In the genomic region with DNA sequence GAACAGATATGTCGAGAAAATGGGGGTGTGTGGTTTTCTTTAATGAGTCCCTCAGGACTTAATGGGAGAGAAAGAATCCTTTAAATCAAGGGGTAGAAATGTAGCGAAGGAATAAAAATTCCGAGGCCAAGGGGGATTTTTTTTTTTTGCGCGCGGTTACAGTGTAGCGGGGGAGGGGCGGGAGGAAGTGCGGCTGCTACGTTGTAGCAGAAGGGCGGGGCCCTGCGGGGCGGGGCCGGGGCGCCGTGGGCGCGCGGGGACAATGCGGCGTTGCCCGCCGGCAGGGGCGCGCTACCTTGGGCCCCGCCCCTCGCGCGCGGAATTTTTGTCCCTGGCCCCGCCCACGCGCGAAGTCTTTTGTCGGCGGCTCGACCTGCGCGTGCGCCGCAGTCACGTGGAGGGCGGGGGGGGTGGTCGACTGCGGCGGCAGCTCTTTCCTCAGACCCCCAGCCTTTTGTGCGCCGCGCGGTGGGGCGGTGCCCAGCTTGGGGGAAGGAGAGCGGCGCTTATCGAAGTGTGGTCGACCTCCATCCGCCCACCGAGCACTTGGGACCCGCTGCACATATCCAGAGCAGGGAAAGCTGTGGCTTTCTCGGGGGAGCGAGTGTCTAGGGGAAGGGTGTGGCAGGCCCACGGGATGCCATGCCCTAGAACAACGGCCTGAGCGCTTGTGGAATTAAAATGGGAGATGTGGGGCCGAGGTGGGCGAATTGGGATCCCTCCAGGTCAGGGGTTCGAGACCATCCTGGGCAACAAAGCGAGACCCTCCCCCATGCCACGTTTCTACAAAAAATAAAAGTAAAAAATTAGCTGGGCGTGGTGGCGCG, we compare ENCODE assay signal across 2 cellular contexts.
TF ChIP-seq lines count a peak whose summit lies in the region.

No MANE protein-coding gene starts in this region.

TF ChIP-seq in HEK293, 187 proteins besides CTCF, POLR2A, EP300 and RAD21 (continued from another document and continues in another):
- TF ChIP-seq SCRT2 (tag by site-specific recombination; IDR thresholded peaks at IDR 0.05) (no peak), ZNF48 (tag by site-specific recombination; IDR thresholded peaks at IDR 0.05) (no peak), ZNF214 (tag by site-specific recombination; IDR thresholded peaks at IDR 0.05; ENCODE audit: borderline replicate concordance) (no peak), ZNF677 (tag by site-specific recombination; IDR thresholded peaks at IDR 0.05) (no peak), ZNF558 (tag by site-specific recombination; IDR thresholded peaks at IDR 0.05) (no peak), REPIN1 (tag by site-specific recombination; IDR thresholded peaks at IDR 0.05; ENCODE audit: low read depth) (peak; percentile 34; the same call in 1 of the 2 replicates), ZBTB1 (tag by site-specific recombination; IDR thresholded peaks at IDR 0.05) (no peak), ZNF366 (tag by site-specific recombination; conservative IDR thresholded peaks at IDR 0.05) (no peak), ZBTB8A (tag by site-specific recombination; IDR thresholded peaks at IDR 0.05) (peak; percentile 91; the same call in 1 of the 2 replicates), ZNF76 (tag by site-specific recombination; IDR thresholded peaks at IDR 0.05; ENCODE audit: borderline replicate concordance, low read depth) (no peak; the same call in 1 of the 2 replicates), EGR2 (tag by site-specific recombination; IDR thresholded peaks at IDR 0.05; ENCODE audit: low read depth) (0 out of 2 replicates have a peak, but pooled peaks have one; percentile 45), ZNF621 (tag by site-specific recombination; IDR thresholded peaks at IDR 0.05) (no peak), ZNF426 (tag by site-specific recombination; IDR thresholded peaks at IDR 0.05) (no peak), YY2 (tag by site-specific recombination; IDR thresholded peaks at IDR 0.05) (no peak), ZNF624 (tag by site-specific recombination; IDR thresholded peaks at IDR 0.05) (no peak), IKZF3 (tag by site-specific recombination; IDR thresholded peaks at IDR 0.05) (no peak)
- TF ChIP-seq, protein P1, sequence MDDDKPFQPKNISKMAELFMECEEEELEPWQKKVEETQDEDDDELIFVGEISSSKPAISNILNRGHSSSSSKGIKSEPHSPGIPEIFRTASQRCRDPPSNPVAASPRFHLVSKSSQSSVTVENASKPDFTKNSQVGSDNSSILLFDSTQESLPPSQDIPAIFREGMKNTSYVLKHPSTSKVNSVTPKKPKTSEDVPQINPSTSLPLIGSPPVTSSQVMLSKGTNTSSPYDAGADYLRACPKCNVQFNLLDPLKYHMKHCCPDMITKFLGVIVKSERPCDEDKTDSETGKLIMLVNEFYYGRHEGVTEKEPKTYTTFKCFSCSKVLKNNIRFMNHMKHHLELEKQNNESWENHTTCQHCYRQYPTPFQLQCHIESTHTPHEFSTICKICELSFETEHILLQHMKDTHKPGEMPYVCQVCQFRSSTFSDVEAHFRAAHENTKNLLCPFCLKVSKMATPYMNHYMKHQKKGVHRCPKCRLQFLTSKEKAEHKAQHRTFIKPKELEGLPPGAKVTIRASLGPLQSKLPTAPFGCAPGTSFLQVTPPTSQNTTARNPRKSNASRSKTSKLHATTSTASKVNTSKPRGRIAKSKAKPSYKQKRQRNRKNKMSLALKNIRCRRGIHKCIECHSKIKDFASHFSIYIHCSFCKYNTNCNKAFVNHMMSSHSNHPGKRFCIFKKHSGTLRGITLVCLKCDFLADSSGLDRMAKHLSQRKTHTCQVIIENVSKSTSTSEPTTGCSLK (tag by site-specific recombination; IDR thresholded peaks at IDR 0.05) = no peak
- TF ChIP-seq, protein P2, sequence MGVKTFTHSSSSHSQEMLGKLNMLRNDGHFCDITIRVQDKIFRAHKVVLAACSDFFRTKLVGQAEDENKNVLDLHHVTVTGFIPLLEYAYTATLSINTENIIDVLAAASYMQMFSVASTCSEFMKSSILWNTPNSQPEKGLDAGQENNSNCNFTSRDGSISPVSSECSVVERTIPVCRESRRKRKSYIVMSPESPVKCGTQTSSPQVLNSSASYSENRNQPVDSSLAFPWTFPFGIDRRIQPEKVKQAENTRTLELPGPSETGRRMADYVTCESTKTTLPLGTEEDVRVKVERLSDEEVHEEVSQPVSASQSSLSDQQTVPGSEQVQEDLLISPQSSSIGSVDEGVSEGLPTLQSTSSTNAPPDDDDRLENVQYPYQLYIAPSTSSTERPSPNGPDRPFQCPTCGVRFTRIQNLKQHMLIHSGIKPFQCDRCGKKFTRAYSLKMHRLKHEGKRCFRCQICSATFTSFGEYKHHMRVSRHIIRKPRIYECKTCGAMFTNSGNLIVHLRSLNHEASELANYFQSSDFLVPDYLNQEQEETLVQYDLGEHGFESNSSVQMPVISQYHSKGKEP (tag by site-specific recombination; IDR thresholded peaks at IDR 0.05) = no peak
- TF ChIP-seq, protein P3, sequence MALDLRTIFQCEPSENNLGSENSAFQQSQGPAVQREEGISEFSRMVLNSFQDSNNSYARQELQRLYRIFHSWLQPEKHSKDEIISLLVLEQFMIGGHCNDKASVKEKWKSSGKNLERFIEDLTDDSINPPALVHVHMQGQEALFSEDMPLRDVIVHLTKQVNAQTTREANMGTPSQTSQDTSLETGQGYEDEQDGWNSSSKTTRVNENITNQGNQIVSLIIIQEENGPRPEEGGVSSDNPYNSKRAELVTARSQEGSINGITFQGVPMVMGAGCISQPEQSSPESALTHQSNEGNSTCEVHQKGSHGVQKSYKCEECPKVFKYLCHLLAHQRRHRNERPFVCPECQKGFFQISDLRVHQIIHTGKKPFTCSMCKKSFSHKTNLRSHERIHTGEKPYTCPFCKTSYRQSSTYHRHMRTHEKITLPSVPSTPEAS (tag by site-specific recombination; IDR thresholded peaks at IDR 0.05) = 0 out of 2 replicates have a peak, but pooled peaks have one; percentile 3
- TF ChIP-seq, protein P4, sequence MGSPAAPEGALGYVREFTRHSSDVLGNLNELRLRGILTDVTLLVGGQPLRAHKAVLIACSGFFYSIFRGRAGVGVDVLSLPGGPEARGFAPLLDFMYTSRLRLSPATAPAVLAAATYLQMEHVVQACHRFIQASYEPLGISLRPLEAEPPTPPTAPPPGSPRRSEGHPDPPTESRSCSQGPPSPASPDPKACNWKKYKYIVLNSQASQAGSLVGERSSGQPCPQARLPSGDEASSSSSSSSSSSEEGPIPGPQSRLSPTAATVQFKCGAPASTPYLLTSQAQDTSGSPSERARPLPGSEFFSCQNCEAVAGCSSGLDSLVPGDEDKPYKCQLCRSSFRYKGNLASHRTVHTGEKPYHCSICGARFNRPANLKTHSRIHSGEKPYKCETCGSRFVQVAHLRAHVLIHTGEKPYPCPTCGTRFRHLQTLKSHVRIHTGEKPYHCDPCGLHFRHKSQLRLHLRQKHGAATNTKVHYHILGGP (tag by site-specific recombination; IDR thresholded peaks at IDR 0.05) = no peak

TF ChIP-seq in K562, 482 proteins besides CTCF, POLR2A, EP300 and RAD21 (continued from another document and continues in another):
- TF ChIP-seq, protein P5, sequence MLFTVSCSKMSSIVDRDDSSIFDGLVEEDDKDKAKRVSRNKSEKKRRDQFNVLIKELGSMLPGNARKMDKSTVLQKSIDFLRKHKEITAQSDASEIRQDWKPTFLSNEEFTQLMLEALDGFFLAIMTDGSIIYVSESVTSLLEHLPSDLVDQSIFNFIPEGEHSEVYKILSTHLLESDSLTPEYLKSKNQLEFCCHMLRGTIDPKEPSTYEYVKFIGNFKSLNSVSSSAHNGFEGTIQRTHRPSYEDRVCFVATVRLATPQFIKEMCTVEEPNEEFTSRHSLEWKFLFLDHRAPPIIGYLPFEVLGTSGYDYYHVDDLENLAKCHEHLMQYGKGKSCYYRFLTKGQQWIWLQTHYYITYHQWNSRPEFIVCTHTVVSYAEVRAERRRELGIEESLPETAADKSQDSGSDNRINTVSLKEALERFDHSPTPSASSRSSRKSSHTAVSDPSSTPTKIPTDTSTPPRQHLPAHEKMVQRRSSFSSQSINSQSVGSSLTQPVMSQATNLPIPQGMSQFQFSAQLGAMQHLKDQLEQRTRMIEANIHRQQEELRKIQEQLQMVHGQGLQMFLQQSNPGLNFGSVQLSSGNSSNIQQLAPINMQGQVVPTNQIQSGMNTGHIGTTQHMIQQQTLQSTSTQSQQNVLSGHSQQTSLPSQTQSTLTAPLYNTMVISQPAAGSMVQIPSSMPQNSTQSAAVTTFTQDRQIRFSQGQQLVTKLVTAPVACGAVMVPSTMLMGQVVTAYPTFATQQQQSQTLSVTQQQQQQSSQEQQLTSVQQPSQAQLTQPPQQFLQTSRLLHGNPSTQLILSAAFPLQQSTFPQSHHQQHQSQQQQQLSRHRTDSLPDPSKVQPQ (CRISPR knock-in tag; IDR thresholded peaks at IDR 0.05; ENCODE audit: borderline replicate concordance) = no peak
- TF ChIP-seq ZNF57 (CRISPR knock-in tag; IDR thresholded peaks at IDR 0.05) (no peak), BACH1 (tag; IDR thresholded peaks at IDR 0.05) (0 out of 2 replicates have a peak, but pooled peaks have one; percentile 21), ETV5 (CRISPR knock-in tag; IDR thresholded peaks at IDR 0.05; ENCODE audit: low read depth) (no peak), TEAD1 (CRISPR knock-in tag; IDR thresholded peaks at IDR 0.05) (peak; percentile 31 to 97; a peak in 2 of 4 replicates), CBX1 (IDR thresholded peaks at IDR 0.05; ENCODE audit: low read depth) (no peak), ZNF785 (CRISPR knock-in tag; IDR thresholded peaks at IDR 0.05) (no peak), HCFC1 (IDR thresholded peaks at IDR 0.05; ENCODE audit: low read depth, low read length) (peak; percentile 53), HSF4 (CRISPR knock-in tag; IDR thresholded peaks at IDR 0.05; ENCODE audit: borderline replicate concordance) (peak; percentile 67; the same call in 1 of the 2 replicates), PHB (CRISPR knock-in tag; IDR thresholded peaks at IDR 0.05) (peak; percentile 85; the same call in 1 of the 2 replicates), ETV1 (tag; conservative IDR thresholded peaks at IDR 0.05; ENCODE audit: low read depth) (peak; percentile 66; the same call in 1 of the 2 replicates), PHTF2 (CRISPR knock-in tag; IDR thresholded peaks at IDR 0.05) (no peak), FUS (optimal IDR thresholded peaks at IDR 0.05; ENCODE audit: low read depth, low read length) (peak; percentile 94), ZNF696 (CRISPR knock-in tag; conservative IDR thresholded peaks at IDR 0.05) (0 out of 2 replicates have a peak, but pooled peaks have one; percentile 71), ARID2 (IDR thresholded peaks at IDR 0.05) (no peak), ZNF354B (CRISPR knock-in tag; IDR thresholded peaks at IDR 0.05) (no peak), ZKSCAN3 (CRISPR knock-in tag; IDR thresholded peaks at IDR 0.05) (no peak), KAT2B (IDR thresholded peaks at IDR 0.05; ENCODE audit: low read depth, low read length) (no peak), ARHGAP35 (IDR thresholded peaks at IDR 0.05; ENCODE audit: partially characterized antibody) (no peak), POLR2AphosphoS5 (IDR thresholded peaks at IDR 0.05; ENCODE audit: control insufficient read depth, insufficient read depth, low read depth, low read length) (peak; percentile 91), FOS (IDR thresholded peaks at IDR 0.05; ENCODE audit: extremely low read depth, insufficient read length) (no peak), SMARCA5 (IDR thresholded peaks at IDR 0.05) (no peak), DNMT1 (IDR thresholded peaks at IDR 0.05) (no peak), ZNF224 (CRISPR knock-in tag; IDR thresholded peaks at IDR 0.05) (no peak; the same call in 1 of the 2 replicates)
- TF ChIP-seq, protein P6, sequence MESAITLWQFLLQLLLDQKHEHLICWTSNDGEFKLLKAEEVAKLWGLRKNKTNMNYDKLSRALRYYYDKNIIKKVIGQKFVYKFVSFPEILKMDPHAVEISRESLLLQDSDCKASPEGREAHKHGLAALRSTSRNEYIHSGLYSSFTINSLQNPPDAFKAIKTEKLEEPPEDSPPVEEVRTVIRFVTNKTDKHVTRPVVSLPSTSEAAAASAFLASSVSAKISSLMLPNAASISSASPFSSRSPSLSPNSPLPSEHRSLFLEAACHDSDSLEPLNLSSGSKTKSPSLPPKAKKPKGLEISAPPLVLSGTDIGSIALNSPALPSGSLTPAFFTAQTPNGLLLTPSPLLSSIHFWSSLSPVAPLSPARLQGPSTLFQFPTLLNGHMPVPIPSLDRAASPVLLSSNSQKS (CRISPR knock-in tag; IDR thresholded peaks at IDR 0.05) = 0 out of 2 replicates have a peak, but pooled peaks have one; percentile 27
- TF ChIP-seq, protein P7, sequence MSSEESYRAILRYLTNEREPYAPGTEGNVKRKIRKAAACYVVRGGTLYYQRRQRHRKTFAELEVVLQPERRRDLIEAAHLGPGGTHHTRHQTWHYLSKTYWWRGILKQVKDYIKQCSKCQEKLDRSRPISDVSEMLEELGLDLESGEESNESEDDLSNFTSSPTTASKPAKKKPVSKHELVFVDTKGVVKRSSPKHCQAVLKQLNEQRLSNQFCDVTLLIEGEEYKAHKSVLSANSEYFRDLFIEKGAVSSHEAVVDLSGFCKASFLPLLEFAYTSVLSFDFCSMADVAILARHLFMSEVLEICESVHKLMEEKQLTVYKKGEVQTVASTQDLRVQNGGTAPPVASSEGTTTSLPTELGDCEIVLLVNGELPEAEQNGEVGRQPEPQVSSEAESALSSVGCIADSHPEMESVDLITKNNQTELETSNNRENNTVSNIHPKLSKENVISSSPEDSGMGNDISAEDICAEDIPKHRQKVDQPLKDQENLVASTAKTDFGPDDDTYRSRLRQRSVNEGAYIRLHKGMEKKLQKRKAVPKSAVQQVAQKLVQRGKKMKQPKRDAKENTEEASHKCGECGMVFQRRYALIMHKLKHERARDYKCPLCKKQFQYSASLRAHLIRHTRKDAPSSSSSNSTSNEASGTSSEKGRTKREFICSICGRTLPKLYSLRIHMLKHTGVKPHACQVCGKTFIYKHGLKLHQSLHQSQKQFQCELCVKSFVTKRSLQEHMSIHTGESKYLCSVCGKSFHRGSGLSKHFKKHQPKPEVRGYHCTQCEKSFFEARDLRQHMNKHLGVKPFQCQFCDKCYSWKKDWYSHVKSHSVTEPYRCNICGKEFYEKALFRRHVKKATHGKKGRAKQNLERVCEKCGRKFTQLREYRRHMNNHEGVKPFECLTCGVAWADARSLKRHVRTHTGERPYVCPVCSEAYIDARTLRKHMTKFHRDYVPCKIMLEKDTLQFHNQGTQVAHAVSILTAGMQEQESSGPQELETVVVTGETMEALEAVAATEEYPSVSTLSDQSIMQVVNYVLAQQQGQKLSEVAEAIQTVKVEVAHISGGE (CRISPR knock-in tag; IDR thresholded peaks at IDR 0.05) = peak in 1 of 3 experiments; percentile 67; a peak in 2 of 6 replicates
- TF ChIP-seq, protein P8, sequence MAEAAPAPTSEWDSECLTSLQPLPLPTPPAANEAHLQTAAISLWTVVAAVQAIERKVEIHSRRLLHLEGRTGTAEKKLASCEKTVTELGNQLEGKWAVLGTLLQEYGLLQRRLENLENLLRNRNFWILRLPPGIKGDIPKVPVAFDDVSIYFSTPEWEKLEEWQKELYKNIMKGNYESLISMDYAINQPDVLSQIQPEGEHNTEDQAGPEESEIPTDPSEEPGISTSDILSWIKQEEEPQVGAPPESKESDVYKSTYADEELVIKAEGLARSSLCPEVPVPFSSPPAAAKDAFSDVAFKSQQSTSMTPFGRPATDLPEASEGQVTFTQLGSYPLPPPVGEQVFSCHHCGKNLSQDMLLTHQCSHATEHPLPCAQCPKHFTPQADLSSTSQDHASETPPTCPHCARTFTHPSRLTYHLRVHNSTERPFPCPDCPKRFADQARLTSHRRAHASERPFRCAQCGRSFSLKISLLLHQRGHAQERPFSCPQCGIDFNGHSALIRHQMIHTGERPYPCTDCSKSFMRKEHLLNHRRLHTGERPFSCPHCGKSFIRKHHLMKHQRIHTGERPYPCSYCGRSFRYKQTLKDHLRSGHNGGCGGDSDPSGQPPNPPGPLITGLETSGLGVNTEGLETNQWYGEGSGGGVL (CRISPR knock-in tag; IDR thresholded peaks at IDR 0.05) = no peak
- TF ChIP-seq, protein P9, sequence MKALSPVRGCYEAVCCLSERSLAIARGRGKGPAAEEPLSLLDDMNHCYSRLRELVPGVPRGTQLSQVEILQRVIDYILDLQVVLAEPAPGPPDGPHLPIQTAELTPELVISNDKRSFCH (CRISPR knock-in tag; IDR thresholded peaks at IDR 0.05) = no peak
- TF ChIP-seq, protein P9 (tag; IDR thresholded peaks at IDR 0.05) = no peak
